8 cellular contexts compared by ENCODE assay signal in the genomic region with DNA sequence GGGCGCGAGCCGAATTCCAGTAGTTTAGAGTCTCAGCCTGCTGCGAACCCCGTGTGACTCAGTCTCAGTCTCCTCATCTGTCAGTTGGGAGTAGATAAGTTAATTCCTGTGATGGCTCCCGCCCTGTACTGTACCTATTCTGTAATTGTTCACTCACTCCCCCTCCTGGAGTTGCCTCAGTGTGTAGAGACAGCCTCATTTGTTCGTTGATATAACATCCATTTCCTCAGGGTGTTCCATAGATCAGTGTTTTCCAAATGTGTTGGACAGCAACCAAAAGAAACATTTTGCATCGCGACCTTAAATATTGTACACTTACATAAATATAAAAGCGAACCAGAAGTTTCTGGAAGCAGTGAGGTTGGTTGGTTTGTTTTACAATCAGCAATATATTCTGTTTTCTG. TPM values are rescaled to one million over a fixed set of nuclear protein-coding genes. Genes with fewer than 3 reads are reported as not detected.
A peak's percentile ranks its signal among the peaks of the same experiment; 100 is the strongest.
DNase-seq lines count a peak whose midpoint lies in the region; ATAC-seq, FAIRE-seq and TF ChIP-seq lines count a peak whose summit lies in the region.

No MANE protein-coding gene starts in this region.

- no peak overlapping the region for H2AFZ ChIP-seq in GM23248

- H3K36me3 ChIP-seq in GM23248 (ENCODE audit: low read depth), result peaks cover 11% of the 10 kb centered on the region; the same call in 1 of the 2 replicates

- H3K4me3 ChIP-seq in A549 (peak overlapping the region; percentile 66), GM23248 (peak overlapping the region; percentile 86)

- peaks cover 16% of the 10 kb centered on the region for H3K36me3 Mint-ChIP-seq in activated naive CD8-positive, alpha-beta T cell
- peaks cover under 1 to 13% (median 7%) of the 10 kb centered on the region in 3 donors for H3K36me3 Mint-ChIP-seq in immature natural killer cell

- TF ChIP-seq POLR2A in A549 (IDR thresholded peaks at IDR 0.05; ENCODE audit: low read length), result no peak

- no peak for TF ChIP-seq RAD21 in A549 (conservative IDR thresholded peaks at IDR 0.05 in 1 of 2, IDR thresholded peaks at IDR 0.05 in 1 of 2)

- H3K27me3 Mint-ChIP-seq in activated naive CD8-positive, alpha-beta T cell, result no peaks in the 10 kb centered on the region
- peaks cover 11 to 14% (median 12%) of the 10 kb centered on the region in 3 donors for H3K27me3 Mint-ChIP-seq in immature natural killer cell (ENCODE audit: low read depth in 3 of 3)

- no peak for ATAC-seq in A549

- no peak for FAIRE-seq in A549 (lab: Jason Lieb, UNC)

- H3F3A ChIP-seq in GM23248 (ENCODE audit: insufficient read depth), result peaks cover 18% of the 10 kb centered on the region

- CTCF ChIA-PET in A549 (lab: Yijun Ruan, JAX), result interaction anchor here (1.1 to 2.6 kb wide), 5 partner anchors 10 to 175 kb away, joined by 3 to 7 read pairs (median 4); no protein-coding TSS in a partner anchor

- H4K20me1 ChIP-seq in GM23248 (ENCODE audit: insufficient read depth), result no peaks in the 10 kb centered on the region

- H3K9me3 Mint-ChIP-seq in activated naive CD8-positive, alpha-beta T cell (ENCODE audit: low read depth), result no peaks in the 10 kb centered on the region
- H3K9me3 Mint-ChIP-seq in immature natural killer cell, result no peaks in the 10 kb centered on the region

- in situ Hi-C loops in GM23248 (cut with MboI), result no loop called here

- peaks cover 64% of the 10 kb centered on the region for H3K4me1 Mint-ChIP-seq in activated naive CD8-positive, alpha-beta T cell (ENCODE audit: low read depth)
- H3K4me1 Mint-ChIP-seq in immature natural killer cell, result peaks cover 49 to 68% of the 10 kb centered on the region in 2 donors

- no peak for TF ChIP-seq EP300 in A549 (IDR thresholded peaks at IDR 0.05)

- H3K4me3 Mint-ChIP-seq in activated naive CD8-positive, alpha-beta T cell, result peak overlapping the region; percentile 95
- peak overlapping the region; percentile 93 to 99 (median 95) for H3K4me3 Mint-ChIP-seq in immature natural killer cell

- H3K4me1 ChIP-seq in A549 (peaks cover 48% of the 10 kb centered on the region), GM23248 (ENCODE audit: insufficient read depth) (0 out of 2 replicates have a peak, but pooled peaks cover 22% of the 10 kb centered on the region)

- H3K9me2 ChIP-seq in GM23248 (ENCODE audit: insufficient read depth), result no peaks in the 10 kb centered on the region

- H3K79me2 ChIP-seq in GM23248 (ENCODE audit: insufficient read depth), result peaks cover 51% of the 10 kb centered on the region

- H3K27ac Mint-ChIP-seq in activated naive CD8-positive, alpha-beta T cell, result peak overlapping the region; percentile 100
- H3K27ac Mint-ChIP-seq in immature natural killer cell, result peak overlapping the region; percentile 97 to 100 (median 99)

- H3K27ac ChIP-seq in A549 (peak overlapping the region; percentile 91 to 99), GM23248 (peak overlapping the region; percentile 100), substantia nigra (ENCODE audit: low read depth, low read length, poor library complexity, severe bottlenecking) (peak overlapping the region; percentile 98)

- intact Hi-C loops in posterior cingulate gyrus (cut with DNase I), result loop anchor here (2.0 to 10.0 kb wide), 2 partner anchors 26 to 184 kb away; a partner anchor contains a TSS

- peak overlapping the region; percentile 78 for H3K4me2 ChIP-seq in A549
- peak overlapping the region; percentile 91 for H3K4me2 ChIP-seq in GM23248 (ENCODE audit: unreplicated experiment)

- DNase-seq in A549 (ENCODE audit: low read depth in 1 of 2, low spot score in 1 of 2), result peak in 1 of 2 experiments; percentile 89
- DNase-seq in GM23248, result no peak
- no peak for DNase-seq in immature natural killer cell
- no peak for DNase-seq in substantia nigra (lab: John Stamatoyannopoulos, UW)
- DNase-seq in posterior cingulate gyrus, result no peak
- DNase-seq in NCI-H510A treated with DMSO at 0.1 percent for 48 hours (lab: John Stamatoyannopoulos, UW), result no peak
- DNase-seq in NCI-H510A (lab: John Stamatoyannopoulos, UW), result no peak

- 3% methylated on average over 10 of the region's 10 CpGs for WGBS in A549 (ENCODE audit: missing lambda C conversion rate)
- WGBS in GM23248 (ENCODE audit: low coverage in 1 of 2, low lambda C conversion rate in 2 of 2, missing lambda C conversion rate in 2 of 2), 2 experiments, result 15% methylated on average over 10 of the region's 10 CpGs

- H3K9ac ChIP-seq in GM23248, result peak overlapping the region; percentile 99

- POLR2A ChIA-PET in A549 (lab: Yijun Ruan, JAX), result interaction anchor here (1.1 to 1.7 kb wide), 5 partner anchors 26 to 266 kb away, joined by 4 to 12 read pairs (median 5); a partner anchor contains a TSS

- no peaks in the 10 kb centered on the region for H3K9me3 ChIP-seq in A549
- no peaks in the 10 kb centered on the region for H3K9me3 ChIP-seq in GM23248 (ENCODE audit: low read depth)

- no peaks in the 10 kb centered on the region for H3K27me3 ChIP-seq in GM23248 (replicated peaks; ENCODE audit: insufficient read depth)

- no peak for TF ChIP-seq CTCF in A549 (IDR thresholded peaks at IDR 0.05)

TF ChIP-seq in A549, 52 proteins besides CTCF, POLR2A, EP300 and RAD21 (continues in another document):
- TF ChIP-seq NPAS2 (CRISPR knock-in tag; IDR thresholded peaks at IDR 0.05; ENCODE audit: borderline replicate concordance) (no peak), KDM1A (IDR thresholded peaks at IDR 0.05; ENCODE audit: low read depth) (no peak), ESRRA (IDR thresholded peaks at IDR 0.05; ENCODE audit: borderline replicate concordance, low read length) (peak; percentile 42; the same call in 1 of the 2 replicates)
- TF ChIP-seq, protein P1, sequence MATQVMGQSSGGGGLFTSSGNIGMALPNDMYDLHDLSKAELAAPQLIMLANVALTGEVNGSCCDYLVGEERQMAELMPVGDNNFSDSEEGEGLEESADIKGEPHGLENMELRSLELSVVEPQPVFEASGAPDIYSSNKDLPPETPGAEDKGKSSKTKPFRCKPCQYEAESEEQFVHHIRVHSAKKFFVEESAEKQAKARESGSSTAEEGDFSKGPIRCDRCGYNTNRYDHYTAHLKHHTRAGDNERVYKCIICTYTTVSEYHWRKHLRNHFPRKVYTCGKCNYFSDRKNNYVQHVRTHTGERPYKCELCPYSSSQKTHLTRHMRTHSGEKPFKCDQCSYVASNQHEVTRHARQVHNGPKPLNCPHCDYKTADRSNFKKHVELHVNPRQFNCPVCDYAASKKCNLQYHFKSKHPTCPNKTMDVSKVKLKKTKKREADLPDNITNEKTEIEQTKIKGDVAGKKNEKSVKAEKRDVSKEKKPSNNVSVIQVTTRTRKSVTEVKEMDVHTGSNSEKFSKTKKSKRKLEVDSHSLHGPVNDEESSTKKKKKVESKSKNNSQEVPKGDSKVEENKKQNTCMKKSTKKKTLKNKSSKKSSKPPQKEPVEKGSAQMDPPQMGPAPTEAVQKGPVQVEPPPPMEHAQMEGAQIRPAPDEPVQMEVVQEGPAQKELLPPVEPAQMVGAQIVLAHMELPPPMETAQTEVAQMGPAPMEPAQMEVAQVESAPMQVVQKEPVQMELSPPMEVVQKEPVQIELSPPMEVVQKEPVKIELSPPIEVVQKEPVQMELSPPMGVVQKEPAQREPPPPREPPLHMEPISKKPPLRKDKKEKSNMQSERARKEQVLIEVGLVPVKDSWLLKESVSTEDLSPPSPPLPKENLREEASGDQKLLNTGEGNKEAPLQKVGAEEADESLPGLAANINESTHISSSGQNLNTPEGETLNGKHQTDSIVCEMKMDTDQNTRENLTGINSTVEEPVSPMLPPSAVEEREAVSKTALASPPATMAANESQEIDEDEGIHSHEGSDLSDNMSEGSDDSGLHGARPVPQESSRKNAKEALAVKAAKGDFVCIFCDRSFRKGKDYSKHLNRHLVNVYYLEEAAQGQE (IDR thresholded peaks at IDR 0.05), result no peak

RNA-seq across cellular contexts. Expression of a gene that starts 0.7 kb away (rescaled TPM):
- 41.1 and 41.2 TPM in 2 replicates for polyA plus RNA-seq in A549 (2011; rRNA removed)
- polyA plus RNA-seq in A549 (2012; cell fraction: cytosol; rRNA removed), result 20.7 and 21.0 TPM in 2 replicates
- 37.4 and 41.3 TPM in 2 replicates for polyA plus RNA-seq in A549 (2012; cell fraction: nucleus; rRNA removed)
- 23.6 to 25.0 TPM (median 24.8 TPM) in 3 replicates for polyA plus RNA-seq in A549 (2017; fragmentation: RNase III; extraction: RNeasy Plus Mini Kit Qiagen cat#74134 plus additional on column Dnase treatment)
- 76.4 and 88.5 TPM in 2 replicates for polyA minus RNA-seq in A549 (2011; rRNA and poly(A)+ RNA removed)
- total RNA-seq in GM23248 (2014; rRNA removed; shearing (Covaris generic)), result 20.4 and 23.8 TPM in 2 replicates
- polyA plus RNA-seq in GM23248 (2016; fragmentation: Nextera tagmentation; extraction: Ambion mirVana), result 27.8 and 28.1 TPM in 2 replicates
- 10 to 100 TPM in 2 of 3 donors, 1 to 10 TPM in 1; 8.8 to 27.0 (median 11.8) TPM for polyA plus RNA-seq in immature natural killer cell

RNA-seq across cellular contexts. Expression of a gene that starts 26.1 kb away (rescaled TPM):
- 108 and 187 TPM in 2 replicates for polyA plus RNA-seq in A549 (2011; rRNA removed)
- polyA plus RNA-seq in A549 (2012; cell fraction: cytosol; rRNA removed), result 38.7 and 48.0 TPM in 2 replicates
- 13.9 and 21.7 TPM in 2 replicates for polyA plus RNA-seq in A549 (2012; cell fraction: nucleus; rRNA removed)
- polyA plus RNA-seq in A549 (2017; fragmentation: RNase III; extraction: RNeasy Plus Mini Kit Qiagen cat#74134 plus additional on column Dnase treatment), result 99.8 to 119 TPM (median 108 TPM) in 3 replicates
- polyA minus RNA-seq in A549 (2011; rRNA and poly(A)+ RNA removed), result 15.3 and 16.9 TPM in 2 replicates
- 65.3 and 90.6 TPM in 2 replicates for total RNA-seq in GM23248 (2014; rRNA removed; shearing (Covaris generic))
- 130 and 134 TPM in 2 replicates for polyA plus RNA-seq in GM23248 (2016; fragmentation: Nextera tagmentation; extraction: Ambion mirVana)
- polyA plus RNA-seq in immature natural killer cell, result 10 to 100 TPM; 44.0 to 66.2 (median 57.6) TPM

RNA-seq across cellular contexts. Expression of a gene that starts 26.5 kb away (rescaled TPM):
- polyA plus RNA-seq in A549 (2011; rRNA removed), result 51.9 and 86.9 TPM in 2 replicates
- polyA plus RNA-seq in A549 (2012; cell fraction: cytosol; rRNA removed), result 53.7 and 75.5 TPM in 2 replicates
- 34.3 and 62.2 TPM in 2 replicates for polyA plus RNA-seq in A549 (2012; cell fraction: nucleus; rRNA removed)
- 62.4 to 73.0 TPM (median 64.3 TPM) in 3 replicates for polyA plus RNA-seq in A549 (2017; fragmentation: RNase III; extraction: RNeasy Plus Mini Kit Qiagen cat#74134 plus additional on column Dnase treatment)
- 27.6 and 27.8 TPM in 2 replicates for polyA minus RNA-seq in A549 (2011; rRNA and poly(A)+ RNA removed)
- total RNA-seq in GM23248 (2014; rRNA removed; shearing (Covaris generic)), result 25.0 and 38.2 TPM in 2 replicates
- polyA plus RNA-seq in GM23248 (2016; fragmentation: Nextera tagmentation; extraction: Ambion mirVana), result 48.7 and 49.7 TPM in 2 replicates
- 100 to 1,000 TPM in 2 of 3 donors, 10 to 100 TPM in 1; 94.7 to 164 (median 137) TPM for polyA plus RNA-seq in immature natural killer cell

RNA-seq across cellular contexts. Expression of a gene that starts 51.0 kb away (rescaled TPM):
- polyA plus RNA-seq in A549 (2011; rRNA removed) (0.37 TPM in 1 of 2 replicates, not detected in the other), A549 (2017; fragmentation: RNase III; extraction: RNeasy Plus Mini Kit Qiagen cat#74134 plus additional on column Dnase treatment) (not detected in 3 replicates), GM23248 (2016; fragmentation: Nextera tagmentation; extraction: Ambion mirVana) (not detected in 2 replicates), immature natural killer cell (not detected)
- polyA plus RNA-seq in A549 (2012; cell fraction: cytosol; rRNA removed), result 0.34 TPM in 1 of 2 replicates, not detected in the other
- polyA plus RNA-seq in A549 (2012; cell fraction: nucleus; rRNA removed), result not detected in 2 replicates
- polyA minus RNA-seq in A549 (2011; rRNA and poly(A)+ RNA removed), result not detected in 2 replicates
- not detected in 2 replicates for total RNA-seq in GM23248 (2014; rRNA removed; shearing (Covaris generic))
